1 cellular context compared by ENCODE assay signal in the genomic region with DNA sequence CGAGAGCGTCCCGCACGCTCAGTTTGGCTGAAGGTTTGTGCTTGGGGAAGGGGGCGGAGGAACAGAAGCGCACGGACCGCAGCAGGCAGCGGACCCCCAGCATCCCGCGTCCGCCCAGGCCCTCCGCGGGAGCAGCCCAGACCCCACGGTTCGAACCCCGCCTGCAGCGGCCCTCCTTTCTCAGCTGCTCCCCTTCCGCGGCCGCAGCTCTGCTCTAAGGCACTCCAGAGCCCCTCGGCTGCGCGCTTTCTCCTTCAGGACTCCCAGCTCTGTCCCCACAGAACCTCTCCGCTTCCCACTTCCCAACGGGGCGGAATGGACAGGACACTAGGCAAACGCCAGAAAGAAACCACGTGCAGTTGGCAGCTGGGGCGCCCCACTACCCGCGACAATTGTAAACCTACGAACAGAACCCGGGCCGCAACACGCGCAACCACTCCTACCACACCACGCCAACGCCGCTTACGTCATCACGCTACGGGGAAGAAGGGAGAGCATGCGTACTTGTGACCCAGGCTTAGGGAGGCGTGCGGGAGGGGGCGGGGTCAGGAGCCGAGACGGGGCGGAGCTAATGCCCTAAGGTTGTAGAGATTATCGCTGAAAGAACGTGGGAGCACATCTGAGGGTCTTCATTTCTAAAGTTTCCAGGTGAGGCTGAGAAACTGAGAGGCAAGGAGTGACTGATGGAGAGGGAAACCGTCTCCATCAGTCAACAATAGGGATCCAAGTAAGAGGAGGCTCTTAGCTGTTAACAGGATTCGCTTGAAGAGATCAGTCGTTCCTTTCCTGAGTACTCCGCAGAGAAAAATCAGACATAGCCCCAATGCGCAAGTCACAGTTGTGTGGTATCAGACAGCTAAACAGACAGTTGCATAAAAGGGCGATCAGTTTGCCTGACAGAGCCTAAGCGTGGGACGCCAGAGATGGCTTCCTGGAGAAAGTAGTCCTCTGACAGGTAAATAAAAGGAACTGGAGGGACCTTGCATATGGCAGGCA.
A peak's percentile ranks its signal among the peaks of the same experiment; 100 is the strongest.
TF ChIP-seq lines count a peak whose summit lies in the region.

A gene with protein sequence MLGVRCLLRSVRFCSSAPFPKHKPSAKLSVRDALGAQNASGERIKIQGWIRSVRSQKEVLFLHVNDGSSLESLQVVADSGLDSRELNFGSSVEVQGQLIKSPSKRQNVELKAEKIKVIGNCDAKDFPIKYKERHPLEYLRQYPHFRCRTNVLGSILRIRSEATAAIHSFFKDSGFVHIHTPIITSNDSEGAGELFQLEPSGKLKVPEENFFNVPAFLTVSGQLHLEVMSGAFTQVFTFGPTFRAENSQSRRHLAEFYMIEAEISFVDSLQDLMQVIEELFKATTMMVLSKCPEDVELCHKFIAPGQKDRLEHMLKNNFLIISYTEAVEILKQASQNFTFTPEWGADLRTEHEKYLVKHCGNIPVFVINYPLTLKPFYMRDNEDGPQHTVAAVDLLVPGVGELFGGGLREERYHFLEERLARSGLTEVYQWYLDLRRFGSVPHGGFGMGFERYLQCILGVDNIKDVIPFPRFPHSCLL (minus strand): TSS at position 479 of the 996 bp plus-strand sequence. CDS start 376 bp downstream, at position 103.

TF ChIP-seq in HepG2, 621 proteins besides CTCF, POLR2A, EP300 and RAD21 (continued from another document and continues in another):
- TF ChIP-seq, protein P1, sequence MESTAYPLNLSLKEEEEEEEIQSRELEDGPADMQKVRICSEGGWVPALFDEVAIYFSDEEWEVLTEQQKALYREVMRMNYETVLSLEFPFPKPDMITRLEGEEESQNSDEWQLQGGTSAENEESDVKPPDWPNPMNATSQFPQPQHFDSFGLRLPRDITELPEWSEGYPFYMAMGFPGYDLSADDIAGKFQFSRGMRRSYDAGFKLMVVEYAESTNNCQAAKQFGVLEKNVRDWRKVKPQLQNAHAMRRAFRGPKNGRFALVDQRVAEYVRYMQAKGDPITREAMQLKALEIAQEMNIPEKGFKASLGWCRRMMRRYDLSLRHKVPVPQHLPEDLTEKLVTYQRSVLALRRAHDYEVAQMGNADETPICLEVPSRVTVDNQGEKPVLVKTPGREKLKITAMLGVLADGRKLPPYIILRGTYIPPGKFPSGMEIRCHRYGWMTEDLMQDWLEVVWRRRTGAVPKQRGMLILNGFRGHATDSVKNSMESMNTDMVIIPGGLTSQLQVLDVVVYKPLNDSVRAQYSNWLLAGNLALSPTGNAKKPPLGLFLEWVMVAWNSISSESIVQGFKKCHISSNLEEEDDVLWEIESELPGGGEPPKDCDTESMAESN (CRISPR knock-in tag; conservative IDR thresholded peaks at IDR 0.05): peak; percentile 67; the same call in 1 of the 2 replicates
- TF ChIP-seq ZNF615 (CRISPR knock-in tag; IDR thresholded peaks at IDR 0.05; ENCODE audit: borderline replicate concordance): no peak; the same call in 1 of the 2 replicates
- no peak for TF ChIP-seq ZNF180 (CRISPR knock-in tag; IDR thresholded peaks at IDR 0.05; ENCODE audit: borderline replicate concordance, low read depth)
- no peak for TF ChIP-seq ZNF30 (CRISPR knock-in tag; IDR thresholded peaks at IDR 0.05)
- peak; percentile 37; the same call in 1 of the 2 replicates for TF ChIP-seq ZNF678 (CRISPR knock-in tag; IDR thresholded peaks at IDR 0.05)
- no peak for TF ChIP-seq SKI (IDR thresholded peaks at IDR 0.05; ENCODE audit: partially characterized antibody)
- TF ChIP-seq, protein P2, sequence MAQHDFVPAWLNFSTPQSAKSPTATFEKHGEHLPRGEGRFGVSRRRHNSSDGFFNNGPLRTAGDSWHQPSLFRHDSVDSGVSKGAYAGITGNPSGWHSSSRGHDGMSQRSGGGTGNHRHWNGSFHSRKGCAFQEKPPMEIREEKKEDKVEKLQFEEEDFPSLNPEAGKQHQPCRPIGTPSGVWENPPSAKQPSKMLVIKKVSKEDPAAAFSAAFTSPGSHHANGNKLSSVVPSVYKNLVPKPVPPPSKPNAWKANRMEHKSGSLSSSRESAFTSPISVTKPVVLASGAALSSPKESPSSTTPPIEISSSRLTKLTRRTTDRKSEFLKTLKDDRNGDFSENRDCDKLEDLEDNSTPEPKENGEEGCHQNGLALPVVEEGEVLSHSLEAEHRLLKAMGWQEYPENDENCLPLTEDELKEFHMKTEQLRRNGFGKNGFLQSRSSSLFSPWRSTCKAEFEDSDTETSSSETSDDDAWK (CRISPR knock-in tag; IDR thresholded peaks at IDR 0.05): no peak
- TF ChIP-seq, protein P3, sequence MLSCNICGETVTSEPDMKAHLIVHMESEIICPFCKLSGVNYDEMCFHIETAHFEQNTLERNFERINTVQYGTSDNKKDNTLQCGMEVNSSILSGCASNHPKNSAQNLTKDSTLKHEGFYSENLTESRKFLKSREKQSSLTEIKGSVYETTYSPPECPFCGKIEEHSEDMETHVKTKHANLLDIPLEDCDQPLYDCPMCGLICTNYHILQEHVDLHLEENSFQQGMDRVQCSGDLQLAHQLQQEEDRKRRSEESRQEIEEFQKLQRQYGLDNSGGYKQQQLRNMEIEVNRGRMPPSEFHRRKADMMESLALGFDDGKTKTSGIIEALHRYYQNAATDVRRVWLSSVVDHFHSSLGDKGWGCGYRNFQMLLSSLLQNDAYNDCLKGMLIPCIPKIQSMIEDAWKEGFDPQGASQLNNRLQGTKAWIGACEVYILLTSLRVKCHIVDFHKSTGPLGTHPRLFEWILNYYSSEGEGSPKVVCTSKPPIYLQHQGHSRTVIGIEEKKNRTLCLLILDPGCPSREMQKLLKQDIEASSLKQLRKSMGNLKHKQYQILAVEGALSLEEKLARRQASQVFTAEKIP (CRISPR knock-in tag; IDR thresholded peaks at IDR 0.05; ENCODE audit: borderline replicate concordance): no peak
- no peak for TF ChIP-seq TCF7 (IDR thresholded peaks at IDR 0.05; ENCODE audit: low read depth)
- TF ChIP-seq SETDB1 (CRISPR knock-in tag; IDR thresholded peaks at IDR 0.05; ENCODE audit: borderline replicate concordance): 0 out of 2 replicates have a peak, but pooled peaks have one; percentile 13
- TF ChIP-seq FOXO1 (CRISPR knock-in tag; IDR thresholded peaks at IDR 0.05): 0 out of 2 replicates have a peak, but pooled peaks have one; percentile 6
- TF ChIP-seq, protein P4, sequence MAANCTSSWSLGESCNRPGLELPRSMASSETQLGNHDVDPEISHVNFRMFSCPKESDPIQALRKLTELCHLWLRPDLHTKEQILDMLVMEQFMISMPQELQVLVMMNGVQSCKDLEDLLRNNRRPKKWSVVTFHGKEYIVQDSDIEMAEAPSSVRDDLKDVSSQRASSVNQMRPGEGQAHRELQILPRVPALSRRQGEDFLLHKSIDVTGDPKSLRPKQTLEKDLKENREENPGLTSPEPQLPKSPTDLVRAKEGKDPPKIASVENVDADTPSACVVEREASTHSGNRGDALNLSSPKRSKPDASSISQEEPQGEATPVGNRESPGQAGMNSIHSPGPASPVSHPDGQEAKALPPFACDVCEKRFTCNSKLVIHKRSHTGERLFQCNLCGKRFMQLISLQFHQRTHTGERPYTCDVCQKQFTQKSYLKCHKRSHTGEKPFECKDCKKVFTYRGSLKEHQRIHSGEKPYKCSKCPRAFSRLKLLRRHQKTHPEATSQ (CRISPR knock-in tag; IDR thresholded peaks at IDR 0.05; ENCODE audit: borderline replicate concordance): no peak
- TF ChIP-seq JUND (CRISPR knock-in tag; IDR thresholded peaks at IDR 0.05): no peak
- no peak for TF ChIP-seq ZFYVE20 (CRISPR knock-in tag; IDR thresholded peaks at IDR 0.05; ENCODE audit: borderline replicate concordance, low read depth)
- TF ChIP-seq POLR2AphosphoS2 (IDR thresholded peaks at IDR 0.05; ENCODE audit: low read depth, low read length): no peak
- TF ChIP-seq EED (CRISPR knock-in tag; IDR thresholded peaks at IDR 0.05): peak; percentile 93
- TF ChIP-seq ZNF367 (CRISPR knock-in tag; IDR thresholded peaks at IDR 0.05; ENCODE audit: borderline replicate concordance): no peak
- peak; percentile 57; the same call in 1 of the 2 replicates for TF ChIP-seq ZNF746 (CRISPR knock-in tag; IDR thresholded peaks at IDR 0.05)
- TF ChIP-seq ZNF589 (CRISPR knock-in tag; conservative IDR thresholded peaks at IDR 0.05): no peak
- TF ChIP-seq MEIS1 (CRISPR knock-in tag; IDR thresholded peaks at IDR 0.05; ENCODE audit: borderline replicate concordance): 0 out of 2 replicates have a peak, but pooled peaks have one; percentile 46
- no peak; the same call in 1 of the 2 replicates for TF ChIP-seq ZNF556 (CRISPR knock-in tag; IDR thresholded peaks at IDR 0.05; ENCODE audit: borderline replicate concordance)
- no peak for TF ChIP-seq NFE2L1 (CRISPR knock-in tag; IDR thresholded peaks at IDR 0.05; ENCODE audit: borderline replicate concordance)
- TF ChIP-seq ZNF550 (CRISPR knock-in tag; IDR thresholded peaks at IDR 0.05; ENCODE audit: borderline replicate concordance): 0 out of 2 replicates have a peak, but pooled peaks have one; percentile 29
- TF ChIP-seq, protein P5, sequence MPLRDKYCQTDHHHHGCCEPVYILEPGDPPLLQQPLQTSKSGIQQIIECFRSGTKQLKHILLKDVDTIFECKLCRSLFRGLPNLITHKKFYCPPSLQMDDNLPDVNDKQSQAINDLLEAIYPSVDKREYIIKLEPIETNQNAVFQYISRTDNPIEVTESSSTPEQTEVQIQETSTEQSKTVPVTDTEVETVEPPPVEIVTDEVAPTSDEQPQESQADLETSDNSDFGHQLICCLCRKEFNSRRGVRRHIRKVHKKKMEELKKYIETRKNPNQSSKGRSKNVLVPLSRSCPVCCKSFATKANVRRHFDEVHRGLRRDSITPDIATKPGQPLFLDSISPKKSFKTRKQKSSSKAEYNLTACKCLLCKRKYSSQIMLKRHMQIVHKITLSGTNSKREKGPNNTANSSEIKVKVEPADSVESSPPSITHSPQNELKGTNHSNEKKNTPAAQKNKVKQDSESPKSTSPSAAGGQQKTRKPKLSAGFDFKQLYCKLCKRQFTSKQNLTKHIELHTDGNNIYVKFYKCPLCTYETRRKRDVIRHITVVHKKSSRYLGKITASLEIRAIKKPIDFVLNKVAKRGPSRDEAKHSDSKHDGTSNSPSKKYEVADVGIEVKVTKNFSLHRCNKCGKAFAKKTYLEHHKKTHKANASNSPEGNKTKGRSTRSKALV (CRISPR knock-in tag; IDR thresholded peaks at IDR 0.05): peak; percentile 86
- TF ChIP-seq, protein P6, sequence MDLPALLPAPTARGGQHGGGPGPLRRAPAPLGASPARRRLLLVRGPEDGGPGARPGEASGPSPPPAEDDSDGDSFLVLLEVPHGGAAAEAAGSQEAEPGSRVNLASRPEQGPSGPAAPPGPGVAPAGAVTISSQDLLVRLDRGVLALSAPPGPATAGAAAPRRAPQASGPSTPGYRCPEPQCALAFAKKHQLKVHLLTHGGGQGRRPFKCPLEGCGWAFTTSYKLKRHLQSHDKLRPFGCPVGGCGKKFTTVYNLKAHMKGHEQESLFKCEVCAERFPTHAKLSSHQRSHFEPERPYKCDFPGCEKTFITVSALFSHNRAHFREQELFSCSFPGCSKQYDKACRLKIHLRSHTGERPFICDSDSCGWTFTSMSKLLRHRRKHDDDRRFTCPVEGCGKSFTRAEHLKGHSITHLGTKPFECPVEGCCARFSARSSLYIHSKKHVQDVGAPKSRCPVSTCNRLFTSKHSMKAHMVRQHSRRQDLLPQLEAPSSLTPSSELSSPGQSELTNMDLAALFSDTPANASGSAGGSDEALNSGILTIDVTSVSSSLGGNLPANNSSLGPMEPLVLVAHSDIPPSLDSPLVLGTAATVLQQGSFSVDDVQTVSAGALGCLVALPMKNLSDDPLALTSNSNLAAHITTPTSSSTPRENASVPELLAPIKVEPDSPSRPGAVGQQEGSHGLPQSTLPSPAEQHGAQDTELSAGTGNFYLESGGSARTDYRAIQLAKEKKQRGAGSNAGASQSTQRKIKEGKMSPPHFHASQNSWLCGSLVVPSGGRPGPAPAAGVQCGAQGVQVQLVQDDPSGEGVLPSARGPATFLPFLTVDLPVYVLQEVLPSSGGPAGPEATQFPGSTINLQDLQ (CRISPR knock-in tag; IDR thresholded peaks at IDR 0.05): no peak
- TF ChIP-seq HNRNPL (IDR thresholded peaks at IDR 0.05; ENCODE audit: low read depth, low read length): 0 out of 2 replicates have a peak, but pooled peaks have one; percentile 57
- 0 out of 2 replicates have a peak, but pooled peaks have one; percentile 26 for TF ChIP-seq SALL2 (CRISPR knock-in tag; IDR thresholded peaks at IDR 0.05)
- no peak; the same call in 1 of the 2 replicates for TF ChIP-seq RFXAP (CRISPR knock-in tag; IDR thresholded peaks at IDR 0.05; ENCODE audit: borderline replicate concordance)
- no peak for TF ChIP-seq ZNF205 (CRISPR knock-in tag; IDR thresholded peaks at IDR 0.05)
- TF ChIP-seq ZNF225 (CRISPR knock-in tag; IDR thresholded peaks at IDR 0.05): peak; percentile 54; the same call in 1 of the 2 replicates
- TF ChIP-seq ZNF207 (IDR thresholded peaks at IDR 0.05; ENCODE audit: borderline replicate concordance): no peak
- TF ChIP-seq SP5 (CRISPR knock-in tag; IDR thresholded peaks at IDR 0.05; ENCODE audit: borderline replicate concordance, low read depth): peak; percentile 20; the same call in 1 of the 2 replicates
- 0 out of 2 replicates have a peak, but pooled peaks have one; percentile 32 for TF ChIP-seq KDM4B (CRISPR knock-in tag; IDR thresholded peaks at IDR 0.05)
- TF ChIP-seq ZSCAN25 (CRISPR knock-in tag; IDR thresholded peaks at IDR 0.05): no peak
- TF ChIP-seq MIXL1 (CRISPR knock-in tag; IDR thresholded peaks at IDR 0.05): no peak
- TF ChIP-seq, protein P7, sequence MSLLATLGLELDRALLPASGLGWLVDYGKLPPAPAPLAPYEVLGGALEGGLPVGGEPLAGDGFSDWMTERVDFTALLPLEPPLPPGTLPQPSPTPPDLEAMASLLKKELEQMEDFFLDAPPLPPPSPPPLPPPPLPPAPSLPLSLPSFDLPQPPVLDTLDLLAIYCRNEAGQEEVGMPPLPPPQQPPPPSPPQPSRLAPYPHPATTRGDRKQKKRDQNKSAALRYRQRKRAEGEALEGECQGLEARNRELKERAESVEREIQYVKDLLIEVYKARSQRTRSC (CRISPR knock-in tag; IDR thresholded peaks at IDR 0.05; ENCODE audit: low read depth): 0 out of 2 replicates have a peak, but pooled peaks have one; percentile 67
- TF ChIP-seq, protein P8, sequence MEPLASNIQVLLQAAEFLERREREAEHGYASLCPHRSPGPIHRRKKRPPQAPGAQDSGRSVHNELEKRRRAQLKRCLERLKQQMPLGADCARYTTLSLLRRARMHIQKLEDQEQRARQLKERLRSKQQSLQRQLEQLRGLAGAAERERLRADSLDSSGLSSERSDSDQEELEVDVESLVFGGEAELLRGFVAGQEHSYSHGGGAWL (CRISPR knock-in tag; IDR thresholded peaks at IDR 0.05): peak; percentile 87
- TF ChIP-seq, protein P9, sequence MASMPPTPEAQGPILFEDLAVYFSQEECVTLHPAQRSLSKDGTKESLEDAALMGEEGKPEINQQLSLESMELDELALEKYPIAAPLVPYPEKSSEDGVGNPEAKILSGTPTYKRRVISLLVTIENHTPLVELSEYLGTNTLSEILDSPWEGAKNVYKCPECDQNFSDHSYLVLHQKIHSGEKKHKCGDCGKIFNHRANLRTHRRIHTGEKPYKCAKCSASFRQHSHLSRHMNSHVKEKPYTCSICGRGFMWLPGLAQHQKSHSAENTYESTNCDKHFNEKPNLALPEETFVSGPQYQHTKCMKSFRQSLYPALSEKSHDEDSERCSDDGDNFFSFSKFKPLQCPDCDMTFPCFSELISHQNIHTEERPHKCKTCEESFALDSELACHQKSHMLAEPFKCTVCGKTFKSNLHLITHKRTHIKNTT (CRISPR knock-in tag; IDR thresholded peaks at IDR 0.05): no peak
- TF ChIP-seq, protein P10, sequence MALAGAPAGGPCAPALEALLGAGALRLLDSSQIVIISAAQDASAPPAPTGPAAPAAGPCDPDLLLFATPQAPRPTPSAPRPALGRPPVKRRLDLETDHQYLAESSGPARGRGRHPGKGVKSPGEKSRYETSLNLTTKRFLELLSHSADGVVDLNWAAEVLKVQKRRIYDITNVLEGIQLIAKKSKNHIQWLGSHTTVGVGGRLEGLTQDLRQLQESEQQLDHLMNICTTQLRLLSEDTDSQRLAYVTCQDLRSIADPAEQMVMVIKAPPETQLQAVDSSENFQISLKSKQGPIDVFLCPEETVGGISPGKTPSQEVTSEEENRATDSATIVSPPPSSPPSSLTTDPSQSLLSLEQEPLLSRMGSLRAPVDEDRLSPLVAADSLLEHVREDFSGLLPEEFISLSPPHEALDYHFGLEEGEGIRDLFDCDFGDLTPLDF (CRISPR knock-in tag; IDR thresholded peaks at IDR 0.05): no peak
